ENCODE assay signal across 20 cellular contexts in genomic region chr17:35752471-35752870, GRCh38. TPM values are rescaled to one million over a fixed set of nuclear protein-coding genes. Genes with fewer than 3 reads are reported as not detected.
DNase-seq lines count a peak whose midpoint lies in the region; FAIRE-seq and TF ChIP-seq lines count a peak whose summit lies in the region.
"Had no signal": no experiment of that assay in that cellular context is flagged by ENCODE, and none has a peak within 500 bp of the region (broad histone marks: within the 10 kb centered on the region; RNA-seq: fewer than 3 reads in every experiment).

No MANE protein-coding gene starts in this region.

- no peak for TF ChIP-seq POLR2A in stomach (IDR thresholded peaks at IDR 0.05)

- intact Hi-C loops in kidney (cut with DNase I) (no loop called here), stomach (cut with DNase I; ENCODE audit: low total_unique reads) (no loop called here), posterior vena cava (cut with DNase I) (no loop called here)

- DNase-seq in DMS53 (lab: John Stamatoyannopoulos, UW) (peak; percentile 78), NCI-H2196 treated with DMSO at 0.1 percent for 48 hours (lab: John Stamatoyannopoulos, UW; ENCODE audit: unreplicated experiment) (peak; percentile 32), kidney (peak; percentile 76), stomach (peak; percentile 82), GM03348 (ENCODE audit: low spot score) (no peak), NOMO-1 treated with dmso at 0.1 percent for 144 hours (lab: John Stamatoyannopoulos, UW; ENCODE audit: unreplicated experiment) (no peak), posterior vena cava (ENCODE audit: low spot score) (no peak)
- DNase-seq: activated CD4-positive, alpha-beta memory T cell treated with anti-CD3 and anti-CD28 coated beads for 36 hours; activated effector memory CD4-positive, alpha-beta T cell treated with anti-CD3 and anti-CD28 coated beads, Interleukin-2, amount 50 U/mL, for 16 hours; CD8-positive, alpha-beta memory T cell; DND-41; esophagus squamous epithelium; gastrocnemius medialis; Karpas-422; naive B cell; NCI-H510A; occipital lobe had no signal

- no peaks in the 10 kb centered on the region for H3K36me3 ChIP-seq in kidney (ENCODE audit: control insufficient read depth in 1 of 2, insufficient read depth in 2 of 2, low read length in 2 of 2)
- no peaks in the 10 kb centered on the region for H3K36me3 ChIP-seq in stomach
- H3K36me3 ChIP-seq: esophagus squamous epithelium, gastrocnemius medialis had no signal

- 28 to 54% (median 40%) methylated on average over 10 to 16 of the region's 16 CpGs for whole genome bisulfite sequencing in stomach, 5 donors

- H3K9me3 ChIP-seq in kidney (ENCODE audit: control insufficient read depth in 1 of 2, low read length in 2 of 2) (no peaks in the 10 kb centered on the region), stomach (no peaks in the 10 kb centered on the region)
- H3K9me3 ChIP-seq: esophagus squamous epithelium, gastrocnemius medialis had no signal

- H3K4me1 ChIP-seq in kidney (ENCODE audit: control insufficient read depth in 1 of 2, insufficient read depth in 1 of 2, low read depth in 1 of 2, low read length in 2 of 2): peaks cover 0 to 9% of the 10 kb centered on the region in 2 donors
- peaks cover 6 to 39% (median 32%) of the 10 kb centered on the region in 4 donors for H3K4me1 ChIP-seq in stomach

- H3K4me3 ChIP-seq in kidney (ENCODE audit: low read length in 2 of 2) (no peak overlapping the region), stomach (no peak overlapping the region)
- H3K4me3 ChIP-seq: esophagus squamous epithelium, gastrocnemius medialis had no signal

- H3K27ac ChIP-seq in kidney (ENCODE audit: low read depth in 2 of 2, low read length in 2 of 2) (no peak overlapping the region), stomach (no peak overlapping the region)
- H3K27ac ChIP-seq: esophagus squamous epithelium had no signal

- H3K27me3 ChIP-seq in stomach: peaks cover 7 to 54% (median 19%) of the 10 kb centered on the region in 3 donors

- TF ChIP-seq CTCF in kidney (IDR thresholded peaks at IDR 0.05; ENCODE audit: borderline replicate concordance, extremely low read depth, insufficient read depth) (no peak), stomach (IDR thresholded peaks at IDR 0.05) (no peak)

- FAIRE-seq in kidney (lab: Jason Lieb, UNC): no peak
- FAIRE-seq: keratinocyte had no signal

- H3K9ac ChIP-seq in kidney (ENCODE audit: low read length in 2 of 2): no peak overlapping the region

- no peak for TF ChIP-seq EP300 in stomach (IDR thresholded peaks at IDR 0.05)

RNA-seq across cellular contexts. Expression of gene GAS2L2, which starts 0.6 kb away (rescaled TPM):
- not detected for total RNA-seq in kidney
- not detected for polyA plus RNA-seq in kidney (ENCODE audit: insufficient read depth, low read depth, low replicate concordance)
- under 1 TPM in 1 of 5 donors, not detected in 4; under 0.01 TPM for total RNA-seq in stomach
- under 1 TPM in 1 of 3 donors, not detected in 2; 0.05 TPM for polyA plus RNA-seq in stomach
- total RNA-seq in posterior vena cava: not detected
- total RNA-seq: activated CD4-positive, alpha-beta memory T cell treated with anti-CD3 and anti-CD28 coated beads for 36 hours; esophagus squamous epithelium; RPMI7951; T-helper 2 cell treated with Interferon-gamma antibody and Interleukin-4, amounts not matched to agents 100 ng/mL and 5 ng/mL, for 36 hours had no signal
- polyA plus RNA-seq: CD8-positive, alpha-beta memory T cell had no signal

RNA-seq across cellular contexts. Expression of gene C17orf50, which starts 8.2 kb away (rescaled TPM):
- total RNA-seq in kidney: not detected
- 0.41 TPM for polyA plus RNA-seq in kidney (ENCODE audit: insufficient read depth, low read depth, low replicate concordance)
- total RNA-seq in stomach: not detected
- polyA plus RNA-seq in stomach: not detected
- total RNA-seq in posterior vena cava: not detected
- total RNA-seq: activated CD4-positive, alpha-beta memory T cell treated with anti-CD3 and anti-CD28 coated beads for 36 hours; CD8-positive, alpha-beta memory T cell; esophagus squamous epithelium; gastrocnemius medialis; occipital lobe; RPMI7951; T-helper 2 cell treated with Interferon-gamma antibody and Interleukin-4, amounts not matched to agents 100 ng/mL and 5 ng/mL, for 36 hours had no signal
- polyA plus RNA-seq: CD8-positive, alpha-beta memory T cell; keratinocyte had no signal

RNA-seq across cellular contexts. Expression of gene RASL10B, which starts 21.0 kb away (rescaled TPM):
- total RNA-seq in kidney (2.4 TPM), stomach (under 1 TPM in 3 of 5 donors, not detected in 2; 0.37 to 0.89 (median 0.43) TPM), posterior vena cava (1 to 10 TPM; 1.1 to 2.3 TPM)
- polyA plus RNA-seq in kidney (ENCODE audit: insufficient read depth, low read depth, low replicate concordance) (1.5 TPM), stomach (1 to 10 TPM in 1 of 3 donors, under 1 TPM in 2; 0.31 to 1.4 (median 0.75) TPM)

RNA-seq across cellular contexts. Expression of gene MMP28, which starts 43.0 kb away (rescaled TPM):
- total RNA-seq in kidney: 4.5 TPM
- polyA plus RNA-seq in kidney (ENCODE audit: insufficient read depth, low read depth, low replicate concordance): 10.3 TPM
- total RNA-seq in stomach: 10 to 100 TPM in 4 of 5 donors, 1 to 10 TPM in 1; 2.2 to 75.0 (median 20.6) TPM
- polyA plus RNA-seq in stomach: 10 to 100 TPM in 1 of 3 donors, 1 to 10 TPM in 2; 3.1 to 21.0 (median 6.1) TPM
- 10 to 100 TPM in 1 of 2 donors, 1 to 10 TPM in 1; 8.8 to 18.2 TPM for total RNA-seq in posterior vena cava
- total RNA-seq: activated CD4-positive, alpha-beta memory T cell treated with anti-CD3 and anti-CD28 coated beads for 36 hours; CD8-positive, alpha-beta memory T cell; RPMI7951; T-helper 2 cell treated with Interferon-gamma antibody and Interleukin-4, amounts not matched to agents 100 ng/mL and 5 ng/mL, for 36 hours had no signal
- polyA plus RNA-seq: CD8-positive, alpha-beta memory T cell had no signal

RNA-seq across cellular contexts. Expression of gene TAF15, which starts 56.8 kb away (rescaled TPM):
- total RNA-seq in kidney (149 TPM), stomach (100 to 1,000 TPM in 1 of 5 donors, 10 to 100 TPM in 4; 21.1 to 127 (median 60.1) TPM), posterior vena cava (100 to 1,000 TPM; 121 to 129 TPM)
- polyA plus RNA-seq in kidney (ENCODE audit: insufficient read depth, low read depth, low replicate concordance) (66.3 TPM), stomach (100 to 1,000 TPM in 1 of 3 donors, 10 to 100 TPM in 2; 88.8 to 101 (median 96.4) TPM)

Comparison
In these comparisons a context has a peak if more than half of its experiments do, and no peak if none do; other contexts are left out.
1. DNase-seq: peak in DMS53 (single experiment), NCI-H2196 treated with DMSO at 0.1 percent for 48 hours (single experiment), kidney (single experiment) and stomach (single experiment); none in GM03348 (single experiment), NOMO-1 treated with dmso at 0.1 percent for 144 hours (single experiment) and posterior vena cava (single experiment).